Comparison of ENCODE assay signal across 1 cellular context in the genomic region with DNA sequence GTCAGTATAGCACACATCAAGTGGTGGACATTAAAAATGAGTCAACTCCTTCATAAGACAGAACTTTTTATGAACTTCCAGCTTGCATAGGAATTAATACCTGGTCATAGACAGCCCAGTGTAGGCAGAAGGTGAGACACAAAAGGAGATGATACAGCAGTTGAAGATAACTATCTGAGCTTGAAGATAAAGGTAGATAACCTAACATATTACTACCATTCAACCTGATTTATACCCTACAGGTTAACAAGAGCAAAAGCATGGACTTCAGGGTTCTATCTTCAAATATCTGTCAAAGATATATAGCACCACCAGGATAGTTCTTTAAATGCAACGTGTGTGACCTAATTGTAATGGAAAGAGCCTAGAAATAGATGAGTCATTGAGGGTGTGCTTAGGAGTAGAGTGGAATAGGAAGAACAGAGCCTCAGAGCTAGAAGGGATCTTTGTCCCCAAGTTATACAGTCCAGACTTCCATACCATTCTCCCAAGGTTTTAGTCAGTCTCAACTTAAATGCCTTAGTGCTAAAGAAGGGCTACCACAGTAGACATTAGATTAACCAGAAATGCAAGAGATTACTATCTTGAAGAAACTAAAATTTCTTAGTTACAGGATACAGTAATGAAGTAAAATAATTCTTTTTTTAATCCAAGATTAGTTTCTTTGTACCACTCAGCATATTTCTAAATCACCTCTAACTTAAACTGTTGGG.
A peak's percentile ranks its signal among the peaks of the same experiment; 100 is the strongest.
TF ChIP-seq lines count a peak whose summit lies in the region.

No MANE protein-coding gene starts in this region.

TF ChIP-seq in K562, 482 proteins besides CTCF, POLR2A, EP300 and RAD21 (continued from another document and continues in another):
- TF ChIP-seq, protein P1, sequence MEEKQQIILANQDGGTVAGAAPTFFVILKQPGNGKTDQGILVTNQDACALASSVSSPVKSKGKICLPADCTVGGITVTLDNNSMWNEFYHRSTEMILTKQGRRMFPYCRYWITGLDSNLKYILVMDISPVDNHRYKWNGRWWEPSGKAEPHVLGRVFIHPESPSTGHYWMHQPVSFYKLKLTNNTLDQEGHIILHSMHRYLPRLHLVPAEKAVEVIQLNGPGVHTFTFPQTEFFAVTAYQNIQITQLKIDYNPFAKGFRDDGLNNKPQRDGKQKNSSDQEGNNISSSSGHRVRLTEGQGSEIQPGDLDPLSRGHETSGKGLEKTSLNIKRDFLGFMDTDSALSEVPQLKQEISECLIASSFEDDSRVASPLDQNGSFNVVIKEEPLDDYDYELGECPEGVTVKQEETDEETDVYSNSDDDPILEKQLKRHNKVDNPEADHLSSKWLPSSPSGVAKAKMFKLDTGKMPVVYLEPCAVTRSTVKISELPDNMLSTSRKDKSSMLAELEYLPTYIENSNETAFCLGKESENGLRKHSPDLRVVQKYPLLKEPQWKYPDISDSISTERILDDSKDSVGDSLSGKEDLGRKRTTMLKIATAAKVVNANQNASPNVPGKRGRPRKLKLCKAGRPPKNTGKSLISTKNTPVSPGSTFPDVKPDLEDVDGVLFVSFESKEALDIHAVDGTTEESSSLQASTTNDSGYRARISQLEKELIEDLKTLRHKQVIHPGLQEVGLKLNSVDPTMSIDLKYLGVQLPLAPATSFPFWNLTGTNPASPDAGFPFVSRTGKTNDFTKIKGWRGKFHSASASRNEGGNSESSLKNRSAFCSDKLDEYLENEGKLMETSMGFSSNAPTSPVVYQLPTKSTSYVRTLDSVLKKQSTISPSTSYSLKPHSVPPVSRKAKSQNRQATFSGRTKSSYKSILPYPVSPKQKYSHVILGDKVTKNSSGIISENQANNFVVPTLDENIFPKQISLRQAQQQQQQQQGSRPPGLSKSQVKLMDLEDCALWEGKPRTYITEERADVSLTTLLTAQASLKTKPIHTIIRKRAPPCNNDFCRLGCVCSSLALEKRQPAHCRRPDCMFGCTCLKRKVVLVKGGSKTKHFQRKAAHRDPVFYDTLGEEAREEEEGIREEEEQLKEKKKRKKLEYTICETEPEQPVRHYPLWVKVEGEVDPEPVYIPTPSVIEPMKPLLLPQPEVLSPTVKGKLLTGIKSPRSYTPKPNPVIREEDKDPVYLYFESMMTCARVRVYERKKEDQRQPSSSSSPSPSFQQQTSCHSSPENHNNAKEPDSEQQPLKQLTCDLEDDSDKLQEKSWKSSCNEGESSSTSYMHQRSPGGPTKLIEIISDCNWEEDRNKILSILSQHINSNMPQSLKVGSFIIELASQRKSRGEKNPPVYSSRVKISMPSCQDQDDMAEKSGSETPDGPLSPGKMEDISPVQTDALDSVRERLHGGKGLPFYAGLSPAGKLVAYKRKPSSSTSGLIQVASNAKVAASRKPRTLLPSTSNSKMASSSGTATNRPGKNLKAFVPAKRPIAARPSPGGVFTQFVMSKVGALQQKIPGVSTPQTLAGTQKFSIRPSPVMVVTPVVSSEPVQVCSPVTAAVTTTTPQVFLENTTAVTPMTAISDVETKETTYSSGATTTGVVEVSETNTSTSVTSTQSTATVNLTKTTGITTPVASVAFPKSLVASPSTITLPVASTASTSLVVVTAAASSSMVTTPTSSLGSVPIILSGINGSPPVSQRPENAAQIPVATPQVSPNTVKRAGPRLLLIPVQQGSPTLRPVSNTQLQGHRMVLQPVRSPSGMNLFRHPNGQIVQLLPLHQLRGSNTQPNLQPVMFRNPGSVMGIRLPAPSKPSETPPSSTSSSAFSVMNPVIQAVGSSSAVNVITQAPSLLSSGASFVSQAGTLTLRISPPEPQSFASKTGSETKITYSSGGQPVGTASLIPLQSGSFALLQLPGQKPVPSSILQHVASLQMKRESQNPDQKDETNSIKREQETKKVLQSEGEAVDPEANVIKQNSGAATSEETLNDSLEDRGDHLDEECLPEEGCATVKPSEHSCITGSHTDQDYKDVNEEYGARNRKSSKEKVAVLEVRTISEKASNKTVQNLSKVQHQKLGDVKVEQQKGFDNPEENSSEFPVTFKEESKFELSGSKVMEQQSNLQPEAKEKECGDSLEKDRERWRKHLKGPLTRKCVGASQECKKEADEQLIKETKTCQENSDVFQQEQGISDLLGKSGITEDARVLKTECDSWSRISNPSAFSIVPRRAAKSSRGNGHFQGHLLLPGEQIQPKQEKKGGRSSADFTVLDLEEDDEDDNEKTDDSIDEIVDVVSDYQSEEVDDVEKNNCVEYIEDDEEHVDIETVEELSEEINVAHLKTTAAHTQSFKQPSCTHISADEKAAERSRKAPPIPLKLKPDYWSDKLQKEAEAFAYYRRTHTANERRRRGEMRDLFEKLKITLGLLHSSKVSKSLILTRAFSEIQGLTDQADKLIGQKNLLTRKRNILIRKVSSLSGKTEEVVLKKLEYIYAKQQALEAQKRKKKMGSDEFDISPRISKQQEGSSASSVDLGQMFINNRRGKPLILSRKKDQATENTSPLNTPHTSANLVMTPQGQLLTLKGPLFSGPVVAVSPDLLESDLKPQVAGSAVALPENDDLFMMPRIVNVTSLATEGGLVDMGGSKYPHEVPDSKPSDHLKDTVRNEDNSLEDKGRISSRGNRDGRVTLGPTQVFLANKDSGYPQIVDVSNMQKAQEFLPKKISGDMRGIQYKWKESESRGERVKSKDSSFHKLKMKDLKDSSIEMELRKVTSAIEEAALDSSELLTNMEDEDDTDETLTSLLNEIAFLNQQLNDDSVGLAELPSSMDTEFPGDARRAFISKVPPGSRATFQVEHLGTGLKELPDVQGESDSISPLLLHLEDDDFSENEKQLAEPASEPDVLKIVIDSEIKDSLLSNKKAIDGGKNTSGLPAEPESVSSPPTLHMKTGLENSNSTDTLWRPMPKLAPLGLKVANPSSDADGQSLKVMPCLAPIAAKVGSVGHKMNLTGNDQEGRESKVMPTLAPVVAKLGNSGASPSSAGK (IDR thresholded peaks at IDR 0.05) = peak; percentile 50
- 0 out of 2 replicates have a peak, but pooled peaks have one; percentile 24 for TF ChIP-seq ETV5 (CRISPR knock-in tag; IDR thresholded peaks at IDR 0.05; ENCODE audit: low read depth)
- no peak for TF ChIP-seq ZNF444 (CRISPR knock-in tag; IDR thresholded peaks at IDR 0.05)
- TF ChIP-seq ZNF263 (CRISPR knock-in tag; IDR thresholded peaks at IDR 0.05; ENCODE audit: borderline replicate concordance) = no peak
- TF ChIP-seq, protein P2, sequence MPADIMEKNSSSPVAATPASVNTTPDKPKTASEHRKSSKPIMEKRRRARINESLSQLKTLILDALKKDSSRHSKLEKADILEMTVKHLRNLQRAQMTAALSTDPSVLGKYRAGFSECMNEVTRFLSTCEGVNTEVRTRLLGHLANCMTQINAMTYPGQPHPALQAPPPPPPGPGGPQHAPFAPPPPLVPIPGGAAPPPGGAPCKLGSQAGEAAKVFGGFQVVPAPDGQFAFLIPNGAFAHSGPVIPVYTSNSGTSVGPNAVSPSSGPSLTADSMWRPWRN (IDR thresholded peaks at IDR 0.05; ENCODE audit: low read depth) = peak; percentile 43; the same call in 1 of the 2 replicates
- no peak for TF ChIP-seq NONO (IDR thresholded peaks at IDR 0.05; ENCODE audit: low read depth in 2 of 2, low read length in 1 of 2)
- 0 out of 2 replicates have a peak, but pooled peaks have one; percentile 19 for TF ChIP-seq DNMT1 (IDR thresholded peaks at IDR 0.05)
- TF ChIP-seq, protein P3, sequence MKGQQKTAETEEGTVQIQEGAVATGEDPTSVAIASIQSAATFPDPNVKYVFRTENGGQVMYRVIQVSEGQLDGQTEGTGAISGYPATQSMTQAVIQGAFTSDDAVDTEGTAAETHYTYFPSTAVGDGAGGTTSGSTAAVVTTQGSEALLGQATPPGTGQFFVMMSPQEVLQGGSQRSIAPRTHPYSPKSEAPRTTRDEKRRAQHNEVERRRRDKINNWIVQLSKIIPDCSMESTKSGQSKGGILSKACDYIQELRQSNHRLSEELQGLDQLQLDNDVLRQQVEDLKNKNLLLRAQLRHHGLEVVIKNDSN (CRISPR knock-in tag; IDR thresholded peaks at IDR 0.05) = no peak
- TF ChIP-seq, protein P4, sequence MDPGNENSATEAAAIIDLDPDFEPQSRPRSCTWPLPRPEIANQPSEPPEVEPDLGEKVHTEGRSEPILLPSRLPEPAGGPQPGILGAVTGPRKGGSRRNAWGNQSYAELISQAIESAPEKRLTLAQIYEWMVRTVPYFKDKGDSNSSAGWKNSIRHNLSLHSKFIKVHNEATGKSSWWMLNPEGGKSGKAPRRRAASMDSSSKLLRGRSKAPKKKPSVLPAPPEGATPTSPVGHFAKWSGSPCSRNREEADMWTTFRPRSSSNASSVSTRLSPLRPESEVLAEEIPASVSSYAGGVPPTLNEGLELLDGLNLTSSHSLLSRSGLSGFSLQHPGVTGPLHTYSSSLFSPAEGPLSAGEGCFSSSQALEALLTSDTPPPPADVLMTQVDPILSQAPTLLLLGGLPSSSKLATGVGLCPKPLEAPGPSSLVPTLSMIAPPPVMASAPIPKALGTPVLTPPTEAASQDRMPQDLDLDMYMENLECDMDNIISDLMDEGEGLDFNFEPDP (CRISPR knock-in tag; IDR thresholded peaks at IDR 0.05) = no peak
- TF ChIP-seq ZBTB8A (IDR thresholded peaks at IDR 0.05; ENCODE audit: partially characterized antibody) = no peak
- TF ChIP-seq LCOR (CRISPR knock-in tag; IDR thresholded peaks at IDR 0.05) = 0 out of 2 replicates have a peak, but pooled peaks have one; percentile 29
- TF ChIP-seq, protein P5, sequence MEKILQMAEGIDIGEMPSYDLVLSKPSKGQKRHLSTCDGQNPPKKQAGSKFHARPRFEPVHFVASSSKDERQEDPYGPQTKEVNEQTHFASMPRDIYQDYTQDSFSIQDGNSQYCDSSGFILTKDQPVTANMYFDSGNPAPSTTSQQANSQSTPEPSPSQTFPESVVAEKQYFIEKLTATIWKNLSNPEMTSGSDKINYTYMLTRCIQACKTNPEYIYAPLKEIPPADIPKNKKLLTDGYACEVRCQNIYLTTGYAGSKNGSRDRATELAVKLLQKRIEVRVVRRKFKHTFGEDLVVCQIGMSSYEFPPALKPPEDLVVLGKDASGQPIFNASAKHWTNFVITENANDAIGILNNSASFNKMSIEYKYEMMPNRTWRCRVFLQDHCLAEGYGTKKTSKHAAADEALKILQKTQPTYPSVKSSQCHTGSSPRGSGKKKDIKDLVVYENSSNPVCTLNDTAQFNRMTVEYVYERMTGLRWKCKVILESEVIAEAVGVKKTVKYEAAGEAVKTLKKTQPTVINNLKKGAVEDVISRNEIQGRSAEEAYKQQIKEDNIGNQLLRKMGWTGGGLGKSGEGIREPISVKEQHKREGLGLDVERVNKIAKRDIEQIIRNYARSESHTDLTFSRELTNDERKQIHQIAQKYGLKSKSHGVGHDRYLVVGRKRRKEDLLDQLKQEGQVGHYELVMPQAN (IDR thresholded peaks at IDR 0.05; ENCODE audit: borderline replicate concordance) = peak; percentile 39; the same call in 1 of the 2 replicates
- TF ChIP-seq BMI1 (IDR thresholded peaks at IDR 0.05; ENCODE audit: low read length) = no peak
- TF ChIP-seq, protein P6, sequence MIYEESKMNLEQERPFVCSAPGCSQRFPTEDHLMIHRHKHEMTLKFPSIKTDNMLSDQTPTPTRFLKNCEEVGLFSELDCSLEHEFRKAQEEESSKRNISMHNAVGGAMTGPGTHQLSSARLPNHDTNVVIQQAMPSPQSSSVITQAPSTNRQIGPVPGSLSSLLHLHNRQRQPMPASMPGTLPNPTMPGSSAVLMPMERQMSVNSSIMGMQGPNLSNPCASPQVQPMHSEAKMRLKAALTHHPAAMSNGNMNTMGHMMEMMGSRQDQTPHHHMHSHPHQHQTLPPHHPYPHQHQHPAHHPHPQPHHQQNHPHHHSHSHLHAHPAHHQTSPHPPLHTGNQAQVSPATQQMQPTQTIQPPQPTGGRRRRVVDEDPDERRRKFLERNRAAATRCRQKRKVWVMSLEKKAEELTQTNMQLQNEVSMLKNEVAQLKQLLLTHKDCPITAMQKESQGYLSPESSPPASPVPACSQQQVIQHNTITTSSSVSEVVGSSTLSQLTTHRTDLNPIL (CRISPR knock-in tag; IDR thresholded peaks at IDR 0.05) = no peak
- TF ChIP-seq NR2C1 (IDR thresholded peaks at IDR 0.05) = 0 out of 2 replicates have a peak, but pooled peaks have one; percentile 20
- peak; percentile 45 for TF ChIP-seq NR2C1 (tag; IDR thresholded peaks at IDR 0.05)
- 0 out of 2 replicates have a peak, but pooled peaks have one; percentile 41 for TF ChIP-seq ZNF175 (CRISPR knock-in tag; IDR thresholded peaks at IDR 0.05; ENCODE audit: low read depth)
- peak; percentile 69 for TF ChIP-seq SOX6 (IDR thresholded peaks at IDR 0.05)
- TF ChIP-seq, protein P7, sequence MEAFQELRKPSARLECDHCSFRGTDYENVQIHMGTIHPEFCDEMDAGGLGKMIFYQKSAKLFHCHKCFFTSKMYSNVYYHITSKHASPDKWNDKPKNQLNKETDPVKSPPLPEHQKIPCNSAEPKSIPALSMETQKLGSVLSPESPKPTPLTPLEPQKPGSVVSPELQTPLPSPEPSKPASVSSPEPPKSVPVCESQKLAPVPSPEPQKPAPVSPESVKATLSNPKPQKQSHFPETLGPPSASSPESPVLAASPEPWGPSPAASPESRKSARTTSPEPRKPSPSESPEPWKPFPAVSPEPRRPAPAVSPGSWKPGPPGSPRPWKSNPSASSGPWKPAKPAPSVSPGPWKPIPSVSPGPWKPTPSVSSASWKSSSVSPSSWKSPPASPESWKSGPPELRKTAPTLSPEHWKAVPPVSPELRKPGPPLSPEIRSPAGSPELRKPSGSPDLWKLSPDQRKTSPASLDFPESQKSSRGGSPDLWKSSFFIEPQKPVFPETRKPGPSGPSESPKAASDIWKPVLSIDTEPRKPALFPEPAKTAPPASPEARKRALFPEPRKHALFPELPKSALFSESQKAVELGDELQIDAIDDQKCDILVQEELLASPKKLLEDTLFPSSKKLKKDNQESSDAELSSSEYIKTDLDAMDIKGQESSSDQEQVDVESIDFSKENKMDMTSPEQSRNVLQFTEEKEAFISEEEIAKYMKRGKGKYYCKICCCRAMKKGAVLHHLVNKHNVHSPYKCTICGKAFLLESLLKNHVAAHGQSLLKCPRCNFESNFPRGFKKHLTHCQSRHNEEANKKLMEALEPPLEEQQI (IDR thresholded peaks at IDR 0.05) = 0 out of 2 replicates have a peak, but pooled peaks have one; percentile 21
- TF ChIP-seq, protein P8, sequence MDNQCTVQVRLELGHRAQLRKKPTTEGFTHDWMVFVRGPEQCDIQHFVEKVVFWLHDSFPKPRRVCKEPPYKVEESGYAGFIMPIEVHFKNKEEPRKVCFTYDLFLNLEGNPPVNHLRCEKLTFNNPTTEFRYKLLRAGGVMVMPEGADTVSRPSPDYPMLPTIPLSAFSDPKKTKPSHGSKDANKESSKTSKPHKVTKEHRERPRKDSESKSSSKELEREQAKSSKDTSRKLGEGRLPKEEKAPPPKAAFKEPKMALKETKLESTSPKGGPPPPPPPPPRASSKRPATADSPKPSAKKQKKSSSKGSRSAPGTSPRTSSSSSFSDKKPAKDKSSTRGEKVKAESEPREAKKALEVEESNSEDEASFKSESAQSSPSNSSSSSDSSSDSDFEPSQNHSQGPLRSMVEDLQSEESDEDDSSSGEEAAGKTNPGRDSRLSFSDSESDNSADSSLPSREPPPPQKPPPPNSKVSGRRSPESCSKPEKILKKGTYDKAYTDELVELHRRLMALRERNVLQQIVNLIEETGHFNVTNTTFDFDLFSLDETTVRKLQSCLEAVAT (IDR thresholded peaks at IDR 0.05) = no peak
- peak; percentile 78 for TF ChIP-seq ARID1B (IDR thresholded peaks at IDR 0.05)
- 0 out of 2 replicates have a peak, but pooled peaks have one; percentile 47 for TF ChIP-seq HDGF (IDR thresholded peaks at IDR 0.05)
- peak; percentile 64; the same call in 1 of the 2 replicates for TF ChIP-seq BACH1 (tag; IDR thresholded peaks at IDR 0.05)
- TF ChIP-seq ZNF766 (CRISPR knock-in tag; conservative IDR thresholded peaks at IDR 0.05) = no peak
- TF ChIP-seq, protein P9, sequence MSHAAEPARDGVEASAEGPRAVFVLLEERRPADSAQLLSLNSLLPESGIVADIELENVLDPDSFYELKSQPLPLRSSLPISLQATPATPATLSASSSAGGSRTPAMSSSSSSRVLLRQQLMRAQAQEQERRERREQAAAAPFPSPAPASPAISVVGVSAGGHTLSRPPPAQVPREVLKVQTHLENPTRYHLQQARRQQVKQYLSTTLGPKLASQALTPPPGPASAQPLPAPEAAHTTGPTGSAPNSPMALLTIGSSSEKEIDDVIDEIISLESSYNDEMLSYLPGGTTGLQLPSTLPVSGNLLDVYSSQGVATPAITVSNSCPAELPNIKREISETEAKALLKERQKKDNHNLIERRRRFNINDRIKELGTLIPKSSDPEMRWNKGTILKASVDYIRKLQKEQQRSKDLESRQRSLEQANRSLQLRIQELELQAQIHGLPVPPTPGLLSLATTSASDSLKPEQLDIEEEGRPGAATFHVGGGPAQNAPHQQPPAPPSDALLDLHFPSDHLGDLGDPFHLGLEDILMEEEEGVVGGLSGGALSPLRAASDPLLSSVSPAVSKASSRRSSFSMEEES (CRISPR knock-in tag; IDR thresholded peaks at IDR 0.05) = no peak
